Comparison of ENCODE assay signal across 11 cellular contexts in genomic region chr16:86665319-86665675, GRCh38.
DNase-seq lines count a peak whose midpoint lies in the region; ATAC-seq and TF ChIP-seq lines count a peak whose summit lies in the region.
"Had no signal": no experiment of that assay in that cellular context is flagged by ENCODE, and none has a peak within 500 bp of the region (broad histone marks: within the 10 kb centered on the region; RNA-seq: fewer than 3 reads in every experiment).

No MANE protein-coding gene starts in this region.

- H3K4me1 ChIP-seq in ACC112 (ENCODE audit: control insufficient read depth, insufficient read depth, low read length, unreplicated experiment): peaks cover 59% of the 10 kb centered on the region

- H3K4me3 ChIP-seq in ACC112 (ENCODE audit: low read depth, low read length): peak overlapping the region; percentile 54
- no peak overlapping the region for H3K4me3 ChIP-seq in fibroblast of mammary gland (ENCODE audit: control insufficient read depth, low read depth, low read length)
- H3K4me3 ChIP-seq: spleen had no signal

- DNase-seq in NCI-H226 (peak; percentile 57), fibroblast of mammary gland (ENCODE audit: low read depth) (peak; percentile 97), DMS 273 (lab: John Stamatoyannopoulos, UW; ENCODE audit: unreplicated experiment) (no peak), GOT3 (lab: John Stamatoyannopoulos, UW) (no peak)
- DNase-seq: activated CD4-positive, alpha-beta T cell treated with anti-CD3 and anti-CD28 coated beads, Interleukin-2, amount 50 U/mL, for 4 hours; dermis blood vessel endothelial cell; spleen had no signal

- TF ChIP-seq CTCF in fibroblast of mammary gland (conservative IDR thresholded peaks at IDR 0.05; ENCODE audit: control insufficient read depth, insufficient read depth, low read depth, low read length): no peak

- H3K79me2 ChIP-seq in ACC112 (ENCODE audit: control insufficient read depth, insufficient read depth, low read length, unreplicated experiment): no peaks in the 10 kb centered on the region

- H2AFZ ChIP-seq in ACC112 (ENCODE audit: low read length, unreplicated experiment): no peak overlapping the region

- peak overlapping the region; percentile 97 for H3K27ac ChIP-seq in ACC112 (ENCODE audit: low read depth, low read length)
- H3K27ac ChIP-seq: spleen had no signal

- H3K27me3 ChIP-seq in ACC112 (ENCODE audit: insufficient read depth, low read length): no peaks in the 10 kb centered on the region

- peak; percentile 34 for ATAC-seq in GM19438 (IDR thresholded peaks at IDR 0.05; ENCODE audit: low read depth, unreplicated experiment)
- ATAC-seq in HG02885 (IDR thresholded peaks at IDR 0.05; ENCODE audit: poor library complexity, unreplicated experiment): no peak
- ATAC-seq in HG03039 (IDR thresholded peaks at IDR 0.05; ENCODE audit: unreplicated experiment): no peak

- H3K36me3 ChIP-seq in ACC112 (ENCODE audit: insufficient read depth, low read length): no peaks in the 10 kb centered on the region
- H3K36me3 ChIP-seq: spleen had no signal

Comparison
In these comparisons a context has a peak if more than half of its experiments do, and no peak if none do; other contexts are left out.
1. DNase-seq: peak in NCI-H226 (single experiment) and fibroblast of mammary gland (single experiment); none in DMS 273 (single experiment) and GOT3 (single experiment).